ENCODE assay signal across 33 cellular contexts in genomic region chr11:73210916-73211667, GRCh38. TPM values are rescaled to one million over a fixed set of nuclear protein-coding genes. Genes with fewer than 3 reads are reported as not detected.
DNase-seq lines count a peak whose midpoint lies in the region; ATAC-seq and TF ChIP-seq lines count a peak whose summit lies in the region.
"Had no signal": no experiment of that assay in that cellular context is flagged by ENCODE, and none has a peak within 500 bp of the region (broad histone marks: within the 10 kb centered on the region; RNA-seq: fewer than 3 reads in every experiment).

No MANE protein-coding gene starts in this region.

- H3K36me3 ChIP-seq in RWPE2 (ENCODE audit: low read depth): no peaks in the 10 kb centered on the region
- H3K36me3 ChIP-seq: ascending aorta, cardiac muscle cell, Peyer's patch, tibial nerve had no signal

- peaks cover 7% of the 10 kb centered on the region for H3K4me1 ChIP-seq in RWPE2 (ENCODE audit: insufficient read depth, poor library complexity, severe bottlenecking)
- H3K4me1 ChIP-seq: ascending aorta, tibial nerve had no signal

- H3K27me3 ChIP-seq in HL-60 (ENCODE audit: insufficient read depth, poor library complexity, severe bottlenecking) (no peaks in the 10 kb centered on the region), RWPE2 (ENCODE audit: insufficient read depth, poor library complexity, severe bottlenecking) (no peaks in the 10 kb centered on the region)
- H3K27me3 ChIP-seq: ascending aorta, cardiac muscle cell, Peyer's patch, tibial nerve had no signal

- H3K27ac ChIP-seq in HL-60 (replicated peaks) (peak overlapping the region; percentile 99), RWPE2 (ENCODE audit: poor library complexity, severe bottlenecking) (no peak overlapping the region)
- H3K27ac ChIP-seq: ascending aorta, cardiac muscle cell, GM23248, Peyer's patch, tibial nerve had no signal

- DNase-seq in EH (ENCODE audit: low read depth) (peak; percentile 28), HL-60 (ENCODE audit: low read depth in 1 of 2, low spot score in 1 of 2) (peak in 1 of 2 experiments; percentile 71), RWPE2 (ENCODE audit: low spot score) (peak; percentile 5), fibroblast of villous mesenchyme (ENCODE audit: low read depth) (peak; percentile 30), DMS153 (lab: John Stamatoyannopoulos, UW) (no peak)
- no peak for DNase-seq in central memory CD4-positive, alpha-beta T cell
- DNase-seq: ACHN; activated CD4-positive, CD25-positive, alpha-beta regulatory T cell; activated gamma-delta T cell treated with Interleukin-2 at 50 U/mL for 16 hours; activated naive CD8-positive, alpha-beta T cell treated with anti-CD3 and anti-CD28 coated beads, Interleukin-2, amount 10 ng/mL, durations not matched to agents 7 days and 5 days; activated T-cell treated with anti-CD3 and anti-CD28 coated beads, Interleukin-2, amount 50 U/mL, for 48 hours; CD8-positive, alpha-beta T cell; cortex of kidney; DMS 273 treated with DMSO at 0.1 percent for 48 hours; effector memory CD8-positive, alpha-beta T cell; erythroblast; GM23248; islet precursor cell; naive thymus-derived CD4-positive, alpha-beta T cell; NCI-H1436 treated with DMSO at 0.1 percent for 48 hours; NCI-H2081 treated with DMSO at 0.1 percent for 48 hours; NCI-H226; NCI-H69; stimulated activated CD4-positive, alpha-beta T cell treated with anti-CD3 and anti-CD28 coated beads, Interleukin-15, amount 100 ng/mL, for 24 hours; stimulated activated CD4-positive, alpha-beta T cell treated with anti-CD3 and anti-CD28 coated beads, Interleukin-4, amount 100 ng/mL, for 4 hours had no signal

- no peak for TF ChIP-seq CTCF in HL-60 (IDR thresholded peaks at IDR 0.05; ENCODE audit: insufficient read depth, low read length)
- TF ChIP-seq CTCF in RWPE2 (IDR thresholded peaks at IDR 0.05; ENCODE audit: poor library complexity, severe bottlenecking): no peak
- TF ChIP-seq CTCF in fibroblast of villous mesenchyme (IDR thresholded peaks at IDR 0.05; ENCODE audit: insufficient read depth, low read depth, low read length): no peak

- no peak for ATAC-seq in RWPE2 (ENCODE audit: low read depth)
- no peak for ATAC-seq in HG03280 (IDR thresholded peaks at IDR 0.05; ENCODE audit: unreplicated experiment)
- no peak for ATAC-seq in GM19452 (IDR thresholded peaks at IDR 0.05; ENCODE audit: unreplicated experiment)
- ATAC-seq: CD8-positive, alpha-beta T cell; effector memory CD8-positive, alpha-beta T cell; naive thymus-derived CD4-positive, alpha-beta T cell had no signal

- H3K4me3 ChIP-seq in HL-60 (replicated peaks; ENCODE audit: insufficient read depth, low read length) (no peak overlapping the region), RWPE2 (ENCODE audit: severe bottlenecking) (no peak overlapping the region), fibroblast of villous mesenchyme (ENCODE audit: low read depth, low read length) (no peak overlapping the region)
- H3K4me3 ChIP-seq: ascending aorta, cardiac muscle cell, GM23248, Peyer's patch, tibial nerve had no signal

- no peaks in the 10 kb centered on the region for H3K9me3 ChIP-seq in RWPE2 (ENCODE audit: severe bottlenecking)
- H3K9me3 ChIP-seq: ascending aorta, Peyer's patch, tibial nerve had no signal

RNA-seq across cellular contexts. Expression of gene P2RY2, which starts 7.0 kb away (rescaled TPM):
- total RNA-seq in fibroblast of villous mesenchyme: under 0.01 TPM in 1 of 2 replicates, not detected in the other
- total RNA-seq: activated naive CD8-positive, alpha-beta T cell treated with anti-CD3 and anti-CD28 coated beads, Interleukin-2, amount 10 ng/mL, durations not matched to agents 7 days and 5 days; CD8-positive, alpha-beta T cell; G401; GM23248; T-helper 1 cell treated with Interleukin-12 subunit alpha and Interleukin-12 subunit beta and Interleukin-4 antibody, amounts not matched to agents 30 ng/mL and 1 ng/mL, for 36 hours had no signal

Comparison
In these comparisons a context has a peak if more than half of its experiments do, and no peak if none do; other contexts are left out.
1. DNase-seq: peak in EH (single experiment), RWPE2 (single experiment) and fibroblast of villous mesenchyme (single experiment); none in DMS153 (single experiment) and central memory CD4-positive, alpha-beta T cell (single experiment).